In the genomic region with DNA sequence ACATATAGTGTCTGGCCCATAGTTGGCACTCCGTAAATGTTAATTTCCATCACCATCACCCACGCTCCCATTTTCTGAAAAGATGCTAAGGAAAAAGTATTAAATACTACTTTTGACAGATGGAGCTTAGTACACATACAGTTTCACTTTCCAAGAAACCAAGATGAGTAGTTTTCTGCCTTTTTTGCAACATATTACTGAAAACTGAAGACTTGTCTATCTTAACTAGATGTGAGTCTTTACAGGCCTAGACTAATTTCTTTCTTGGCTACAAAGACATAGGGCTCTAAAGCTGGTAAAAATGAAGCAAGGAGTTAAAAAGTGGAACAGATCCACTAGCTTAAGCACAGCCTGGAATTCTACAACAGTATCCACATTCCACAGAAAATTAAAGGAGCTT, we compare ENCODE assay signal across 31 cellular contexts.
"Had no signal": no experiment of that assay in that cellular context is flagged by ENCODE, and none has a peak within 500 bp of the region (broad histone marks: within the 10 kb centered on the region; RNA-seq: fewer than 3 reads in every experiment).

No MANE protein-coding gene starts in this region.

- H3K9ac ChIP-seq: KMS-11 had no signal

- H3K27me3 ChIP-seq: SJCRH30 had no signal

- FAIRE-seq: RCC 7860 had no signal

- H3K36me3 ChIP-seq: SJCRH30 had no signal

- H3K4me2 ChIP-seq: KMS-11, PC-9 had no signal

- H2AFZ ChIP-seq: PC-9 had no signal

- H3K9me3 ChIP-seq: SJCRH30 had no signal

- H3K27ac ChIP-seq: KMS-11, PC-9, RWPE1, SJCRH30, SK-N-MC had no signal

- ATAC-seq: Panc1, Right ventricle myocardium inferior had no signal

- H3K4me1 ChIP-seq: SJCRH30 had no signal

- DNase-seq: Karpas-422, KBM-7, MM.1S, MV-4-11, NCI-H1092, NCI-H1105, NCI-H1417 treated with DMSO at 0.1 percent for 48 hours, NCI-H1436 treated with DMSO at 0.1 percent for 48 hours, NCI-H1694 treated with DMSO at 0.1 percent for 48 hours, NCI-H187 treated with DMSO at 0.1 percent for 48 hours, NCI-H2029, NCI-H2081, NCI-H2171 treated with DMSO at 0.1 percent for 48 hours, NCI-H2227 treated with DMSO at 0.1 percent for 48 hours, NCI-H446 treated with DMSO at 0.1 percent for 48 hours, NCI-H510A, NCI-H524, NCI-H526, NCI-H69, NCI-H748 treated with DMSO at 0.1 percent for 48 hours, NCI-H82, PC-9, SHP77, SIG-M5, SJCRH30 had no signal

- H3K4me3 ChIP-seq: PC-9, SJCRH30, SK-N-MC had no signal
